8 cellular contexts compared by ENCODE assay signal in the genomic region with DNA sequence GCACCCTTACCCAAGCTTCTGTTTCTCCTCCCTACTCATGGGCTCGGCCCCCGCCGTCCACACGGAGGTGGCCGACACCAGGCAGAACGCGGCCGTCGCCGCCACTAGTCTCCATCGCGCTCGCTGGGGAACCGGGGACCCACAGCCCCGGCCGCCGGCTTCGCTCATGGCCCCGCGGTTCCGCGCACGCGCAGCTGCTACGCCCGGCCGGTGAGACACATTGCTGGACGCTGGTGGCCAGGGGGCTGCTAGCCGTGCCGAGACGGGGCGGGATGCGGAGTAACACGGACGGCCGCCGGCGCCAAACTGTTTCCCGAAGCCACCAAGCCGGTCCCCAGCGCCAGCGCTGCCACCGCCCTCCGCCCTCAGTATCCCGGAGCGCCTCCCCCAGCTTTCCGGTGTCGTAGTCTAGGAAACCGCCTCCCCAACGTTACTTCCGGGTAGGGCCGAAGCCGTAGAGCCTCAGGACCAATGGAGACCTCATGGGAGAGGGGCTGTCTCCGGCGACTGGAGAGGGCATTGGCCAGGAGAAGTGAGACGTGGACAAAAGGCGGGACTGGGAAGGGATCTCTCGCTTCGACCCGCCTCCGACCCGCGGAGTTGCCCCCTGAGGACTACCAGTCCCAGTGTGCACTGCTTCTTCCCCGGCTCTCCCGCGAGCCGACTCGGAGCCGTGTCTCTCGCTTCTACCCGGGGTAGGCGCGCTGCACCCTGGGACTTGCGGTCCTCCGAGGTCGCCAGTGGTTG. TPM values are rescaled to one million over a fixed set of nuclear protein-coding genes. Genes with fewer than 3 reads are reported as not detected.
DNase-seq lines count a peak whose midpoint lies in the region; ATAC-seq and TF ChIP-seq lines count a peak whose summit lies in the region.

A gene with protein sequence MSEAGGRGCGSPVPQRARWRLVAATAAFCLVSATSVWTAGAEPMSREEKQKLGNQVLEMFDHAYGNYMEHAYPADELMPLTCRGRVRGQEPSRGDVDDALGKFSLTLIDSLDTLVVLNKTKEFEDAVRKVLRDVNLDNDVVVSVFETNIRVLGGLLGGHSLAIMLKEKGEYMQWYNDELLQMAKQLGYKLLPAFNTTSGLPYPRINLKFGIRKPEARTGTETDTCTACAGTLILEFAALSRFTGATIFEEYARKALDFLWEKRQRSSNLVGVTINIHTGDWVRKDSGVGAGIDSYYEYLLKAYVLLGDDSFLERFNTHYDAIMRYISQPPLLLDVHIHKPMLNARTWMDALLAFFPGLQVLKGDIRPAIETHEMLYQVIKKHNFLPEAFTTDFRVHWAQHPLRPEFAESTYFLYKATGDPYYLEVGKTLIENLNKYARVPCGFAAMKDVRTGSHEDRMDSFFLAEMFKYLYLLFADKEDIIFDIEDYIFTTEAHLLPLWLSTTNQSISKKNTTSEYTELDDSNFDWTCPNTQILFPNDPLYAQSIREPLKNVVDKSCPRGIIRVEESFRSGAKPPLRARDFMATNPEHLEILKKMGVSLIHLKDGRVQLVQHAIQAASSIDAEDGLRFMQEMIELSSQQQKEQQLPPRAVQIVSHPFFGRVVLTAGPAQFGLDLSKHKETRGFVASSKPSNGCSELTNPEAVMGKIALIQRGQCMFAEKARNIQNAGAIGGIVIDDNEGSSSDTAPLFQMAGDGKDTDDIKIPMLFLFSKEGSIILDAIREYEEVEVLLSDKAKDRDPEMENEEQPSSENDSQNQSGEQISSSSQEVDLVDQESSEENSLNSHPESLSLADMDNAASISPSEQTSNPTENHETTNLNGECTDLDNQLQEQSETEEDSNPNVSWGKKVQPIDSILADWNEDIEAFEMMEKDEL (minus strand): TSS at position 380 of the 747 bp plus-strand sequence. CDS start 212 bp downstream, at position 168.

- POLR2A ChIA-PET in BJ (lab: Charles Lee): interaction anchor here (0.6 kb wide), 1 partner anchor 39 kb away, joined by 5 read pairs; no protein-coding TSS in a partner anchor

- H3K4me1 ChIP-seq in colonic mucosa: peaks cover 3% of the 10 kb centered on the region

- no peaks in the 10 kb centered on the region for H3K9me3 ChIP-seq in colonic mucosa

- H3K36me3 Mint-ChIP-seq in activated CD4-positive, alpha-beta T cell treated with anti-CD3 and anti-CD28 coated beads, Interleukin-2, amount 10 ng/mL, durations not matched to agents 24 days and 14 days (ENCODE audit: low read depth): peaks cover 8% of the 10 kb centered on the region

- H3K9ac ChIP-seq in colonic mucosa (ENCODE audit: low read depth in 2 of 2, low read length in 2 of 2): peak within 1 kb of the TSS; percentile 79 to 93

- H3K27me3 ChIP-seq in BJ (ENCODE audit: control insufficient read depth, insufficient read depth, low read length): peaks cover 1% of the 10 kb centered on the region; the same call in 1 of the 2 replicates
- no peaks in the 10 kb centered on the region for H3K27me3 ChIP-seq in colonic mucosa

- H3K4me3 ChIP-seq in BJ (ENCODE audit: low read depth, low read length) (peak within 1 kb of the TSS; percentile 99), colonic mucosa (peak within 1 kb of the TSS; percentile 85)

- DNase-seq in BJ (ENCODE audit: low read depth) (peak; percentile 98), NCI-H526 treated with DMSO at 0.1 percent for 48 hours (lab: John Stamatoyannopoulos, UW) (peak; percentile 100), colonic mucosa (peak; percentile 98), kidney tubule cell (ENCODE audit: low spot score) (peak; percentile 100)
- peak; percentile 99 for DNase-seq in activated CD4-positive, alpha-beta T cell treated with anti-CD3 and anti-CD28 coated beads, Interleukin-2, amount 10 ng/mL, durations not matched to agents 24 days and 14 days
- peak; percentile 85 to 95 (median 92) for DNase-seq in stimulated activated CD4-positive, alpha-beta T cell treated with anti-CD3 and anti-CD28 coated beads, Interleukin-1b, Interleukin-23, amount 100 ng/mL, for 24 hours (ENCODE audit: low read depth in 4 of 4, low spot score in 1 of 4)

- peaks cover 2% of the 10 kb centered on the region for H3K9me3 Mint-ChIP-seq in activated CD4-positive, alpha-beta T cell treated with anti-CD3 and anti-CD28 coated beads, Interleukin-2, amount 10 ng/mL, durations not matched to agents 24 days and 14 days

- CTCF ChIA-PET in BJ (lab: Yijun Ruan, JAX): no interaction called here

- TF ChIP-seq CTCF in BJ (IDR thresholded peaks at IDR 0.05; ENCODE audit: insufficient read depth, low read depth, low read length) (no peak), colonic mucosa (IDR thresholded peaks at IDR 0.05) (no peak)

- H3K27ac ChIP-seq in colonic mucosa: peak within 1 kb of the TSS; percentile 97

- ATAC-seq in GM19324 (IDR thresholded peaks at IDR 0.05; ENCODE audit: low FRiP score, unreplicated experiment) (peak; percentile 95), HG03469 (IDR thresholded peaks at IDR 0.05; ENCODE audit: unreplicated experiment) (peak; percentile 91)

- H3K4me1 Mint-ChIP-seq in activated CD4-positive, alpha-beta T cell treated with anti-CD3 and anti-CD28 coated beads, Interleukin-2, amount 10 ng/mL, durations not matched to agents 24 days and 14 days: peaks cover 23% of the 10 kb centered on the region

- peak within 1 kb of the TSS; percentile 98 for H3K4me3 Mint-ChIP-seq in activated CD4-positive, alpha-beta T cell treated with anti-CD3 and anti-CD28 coated beads, Interleukin-2, amount 10 ng/mL, durations not matched to agents 24 days and 14 days

- H3K27ac Mint-ChIP-seq in activated CD4-positive, alpha-beta T cell treated with anti-CD3 and anti-CD28 coated beads, Interleukin-2, amount 10 ng/mL, durations not matched to agents 24 days and 14 days: peak within 1 kb of the TSS; percentile 96

- intact Hi-C loops in activated CD4-positive, alpha-beta T cell treated with anti-CD3 and anti-CD28 coated beads, Interleukin-2, amount 10 ng/mL, durations not matched to agents 24 days and 14 days (cut with micrococcal nuclease): loop anchor here (1.0 to 10.0 kb wide), 11 partner anchors 38 to 1280 kb away; a partner anchor contains a TSS
- intact Hi-C loops in colonic mucosa (cut with DNase I): no loop called here

- H3K27me3 Mint-ChIP-seq in activated CD4-positive, alpha-beta T cell treated with anti-CD3 and anti-CD28 coated beads, Interleukin-2, amount 10 ng/mL, durations not matched to agents 24 days and 14 days: peaks cover 7% of the 10 kb centered on the region

- no peaks in the 10 kb centered on the region for H3K36me3 ChIP-seq in BJ (ENCODE audit: control insufficient read depth, insufficient read depth, low read length)
- H3K36me3 ChIP-seq in colonic mucosa: no peaks in the 10 kb centered on the region

RNA-seq across cellular contexts. Expression of the gene that starts here (rescaled TPM):
- polyA plus RNA-seq in BJ (2011; rRNA removed): 10.4 and 20.5 TPM in 2 replicates
- 17.3 and 20.7 TPM in 2 replicates for polyA minus RNA-seq in BJ (2011; rRNA and poly(A)+ RNA removed)
- 23.6 and 28.3 TPM in 2 replicates for total RNA-seq in activated CD4-positive, alpha-beta T cell treated with anti-CD3 and anti-CD28 coated beads, Interleukin-2, amount 10 ng/mL, durations not matched to agents 24 days and 14 days
- total RNA-seq in colonic mucosa: 10 to 100 TPM; 55.7 to 75.4 TPM

Comparison
In these comparisons a context has a peak if more than half of its experiments do, and no peak if none do; other contexts are left out.
1. Peak in every context shown above with its lines: DNase-seq, ATAC-seq, H3K4me3 ChIP-seq and H3K27ac ChIP-seq.